Comparison of ENCODE assay signal across 27 cellular contexts in the genomic region with DNA sequence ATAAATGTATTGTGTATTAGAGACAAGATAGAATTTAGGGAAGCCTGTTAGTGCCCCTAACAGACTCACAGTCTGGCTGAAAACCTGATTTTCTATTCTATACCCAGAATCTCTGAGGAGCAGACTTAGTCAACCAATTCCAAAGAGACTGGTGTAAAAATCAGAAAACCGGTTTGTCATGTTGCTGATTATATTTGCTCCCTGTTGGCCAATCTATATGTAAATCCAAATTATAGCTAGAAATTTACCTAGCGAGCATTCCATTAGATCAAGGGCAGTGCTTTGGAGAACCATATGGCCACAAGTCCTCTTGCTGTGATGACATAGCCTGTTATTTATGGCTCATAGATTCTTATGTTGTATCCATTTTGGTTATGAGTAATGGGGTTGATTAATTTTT. TPM values are rescaled to one million over a fixed set of nuclear protein-coding genes. Genes with fewer than 3 reads are reported as not detected.
"Had no signal": no experiment of that assay in that cellular context is flagged by ENCODE, and none has a peak within 500 bp of the region (broad histone marks: within the 10 kb centered on the region; RNA-seq: fewer than 3 reads in every experiment).

No MANE protein-coding gene starts in this region.

- H3K9me3 Mint-ChIP-seq: activated naive CD4-positive, alpha-beta T cell treated with anti-CD3 and anti-CD28 coated beads, Interleukin-2, amount 50 U/mL, for 24 hours; effector memory CD8-positive, alpha-beta T cell; natural killer cell treated with Interleukin-12 subunit alpha and Interleukin-12 subunit beta and Interleukin-15 and Interleukin-18, amount 100 ng/mL, for 72 hours; stimulated activated effector memory CD8-positive, alpha-beta T cell treated with anti-CD3 and anti-CD28 coated beads, Interleukin-12 subunit alpha, Interleukin-12 subunit beta, amount 100 ng/mL, for 72 hours; stimulated activated naive CD8-positive, alpha-beta T cell treated with anti-CD3 and anti-CD28 coated beads, Interleukin-15, amount 100 ng/mL, for 72 hours had no signal

- H3K27me3 ChIP-seq: body of pancreas, dorsolateral prefrontal cortex, esophagus muscularis mucosa, neutrophil, pancreas, right atrium auricular region, tibial artery had no signal

- ATAC-seq: activated CD4-positive, CD25-positive, alpha-beta regulatory T cell treated with anti-CD3 and anti-CD28 coated beads, Interleukin-2, amount 50 U/mL, for 24 hours; body of pancreas; effector memory CD8-positive, alpha-beta T cell; natural killer cell treated with Interleukin-12 subunit alpha and Interleukin-12 subunit beta and Interleukin-15 and Interleukin-18, amount 100 ng/mL, for 72 hours; pancreas; psoas muscle; stimulated activated effector memory CD8-positive, alpha-beta T cell treated with anti-CD3 and anti-CD28 coated beads, Interleukin-12 subunit alpha, Interleukin-12 subunit beta, amount 100 ng/mL, for 72 hours; stimulated activated naive CD8-positive, alpha-beta T cell treated with anti-CD3 and anti-CD28 coated beads, Interleukin-15, amount 100 ng/mL, for 72 hours had no signal

- H3K4me3 ChIP-seq: body of pancreas, dorsolateral prefrontal cortex, esophagus muscularis mucosa, pancreas, psoas muscle, right atrium auricular region, tibial artery had no signal

- H3K9me3 ChIP-seq: body of pancreas, esophagus muscularis mucosa, neutrophil, pancreas, psoas muscle, right atrium auricular region, tibial artery had no signal

- H3K27me3 Mint-ChIP-seq: activated naive CD4-positive, alpha-beta T cell treated with anti-CD3 and anti-CD28 coated beads, Interleukin-2, amount 50 U/mL, for 24 hours; effector memory CD8-positive, alpha-beta T cell; natural killer cell treated with Interleukin-12 subunit alpha and Interleukin-12 subunit beta and Interleukin-15 and Interleukin-18, amount 100 ng/mL, for 72 hours; stimulated activated naive CD8-positive, alpha-beta T cell treated with anti-CD3 and anti-CD28 coated beads, Interleukin-15, amount 100 ng/mL, for 72 hours had no signal

- DNase-seq: activated CD4-positive, alpha-beta T cell treated with anti-CD3 and anti-CD28 coated beads, Interleukin-2, amount 50 U/mL, for 1 hour; activated CD8-positive, alpha-beta memory T cell treated with anti-CD3 and anti-CD28 coated beads, Interleukin-2, amount 50 U/mL, for 48 hours; activated effector memory CD4-positive, alpha-beta T cell treated with anti-CD3 and anti-CD28 coated beads, Interleukin-2, amount 50 U/mL, for 16 hours; activated T-cell treated with anti-CD3 and anti-CD28 coated beads, Interleukin-2, amount 50 U/mL, for 48 hours; anterior cingulate cortex; body of pancreas; dorsolateral prefrontal cortex; effector memory CD8-positive, alpha-beta T cell; head of caudate nucleus; hypothalamus; pancreas; psoas muscle; stimulated activated CD4-positive, alpha-beta T cell treated with anti-CD3 and anti-CD28 coated beads, Interleukin-12 subunit alpha, Interleukin-12 subunit beta, amount 100 ng/mL, for 4 hours; stimulated activated naive CD8-positive, alpha-beta T cell treated with anti-CD3 and anti-CD28 coated beads, Interleukin-15, amount 100 ng/mL, for 72 hours; tibial artery had no signal

- H3K4me3 Mint-ChIP-seq: effector memory CD8-positive, alpha-beta T cell; natural killer cell treated with Interleukin-12 subunit alpha and Interleukin-12 subunit beta and Interleukin-15 and Interleukin-18, amount 100 ng/mL, for 72 hours; stimulated activated effector memory CD8-positive, alpha-beta T cell treated with anti-CD3 and anti-CD28 coated beads, Interleukin-12 subunit alpha, Interleukin-12 subunit beta, amount 100 ng/mL, for 72 hours; stimulated activated naive CD8-positive, alpha-beta T cell treated with anti-CD3 and anti-CD28 coated beads, Interleukin-15, amount 100 ng/mL, for 72 hours had no signal

- H3K27ac Mint-ChIP-seq: natural killer cell treated with Interleukin-12 subunit alpha and Interleukin-12 subunit beta and Interleukin-15 and Interleukin-18, amount 100 ng/mL, for 72 hours; stimulated activated effector memory CD8-positive, alpha-beta T cell treated with anti-CD3 and anti-CD28 coated beads, Interleukin-12 subunit alpha, Interleukin-12 subunit beta, amount 100 ng/mL, for 72 hours; stimulated activated naive CD8-positive, alpha-beta T cell treated with anti-CD3 and anti-CD28 coated beads, Interleukin-15, amount 100 ng/mL, for 72 hours had no signal

RNA-seq across cellular contexts. Expression of gene APOBEC2, which starts 24.5 kb away (rescaled TPM):
- total RNA-seq: activated CD8-positive, alpha-beta memory T cell treated with anti-CD3 and anti-CD28 coated beads for 36 hours; dorsolateral prefrontal cortex; endothelial cell of umbilical vein; frontal cortex; natural killer cell treated with Interleukin-12 subunit alpha and Interleukin-12 subunit beta and Interleukin-15 and Interleukin-18, amount 100 ng/mL, for 72 hours; T-helper 2 cell treated with Interferon-gamma antibody and Interleukin-4, amounts not matched to agents 100 ng/mL and 5 ng/mL, for 36 hours had no signal
- polyA plus RNA-seq: endothelial cell of umbilical vein had no signal

RNA-seq across cellular contexts. Expression of gene TSPO2, which starts 35.3 kb away (rescaled TPM):
- total RNA-seq: activated CD8-positive, alpha-beta memory T cell treated with anti-CD3 and anti-CD28 coated beads for 36 hours; body of pancreas; dorsolateral prefrontal cortex; endothelial cell of umbilical vein; esophagus muscularis mucosa; natural killer cell treated with Interleukin-12 subunit alpha and Interleukin-12 subunit beta and Interleukin-15 and Interleukin-18, amount 100 ng/mL, for 72 hours; right atrium auricular region; T-helper 2 cell treated with Interferon-gamma antibody and Interleukin-4, amounts not matched to agents 100 ng/mL and 5 ng/mL, for 36 hours; urinary bladder had no signal
- polyA plus RNA-seq: endothelial cell of umbilical vein, psoas muscle, urinary bladder had no signal
